ENCODE assay signal across 8 cellular contexts in the genomic region with DNA sequence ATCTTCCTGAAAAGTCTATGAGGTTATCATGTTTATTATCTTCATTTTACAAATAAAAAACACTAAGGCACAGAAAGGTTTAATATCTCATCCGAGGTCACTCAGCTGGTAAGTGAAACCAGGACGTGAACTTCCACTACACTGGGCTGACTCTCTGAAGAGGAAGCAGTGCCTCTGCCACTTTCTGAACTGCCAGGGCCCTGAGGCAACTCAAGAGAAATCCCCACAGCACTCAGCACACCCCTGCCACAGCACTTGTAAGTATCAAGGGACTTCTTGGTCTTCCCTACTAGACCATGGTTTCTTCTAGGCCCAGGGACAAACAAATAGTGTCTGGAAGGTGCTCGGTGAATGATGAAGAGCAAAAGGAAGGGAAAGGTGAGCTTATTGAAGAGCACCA. TPM values are rescaled to one million over a fixed set of nuclear protein-coding genes. Genes with fewer than 3 reads are reported as not detected.
DNase-seq lines count a peak whose midpoint lies in the region; ATAC-seq, FAIRE-seq and TF ChIP-seq lines count a peak whose summit lies in the region.

No MANE protein-coding gene starts in this region.

- DNase-seq in NOMO-1 (lab: John Stamatoyannopoulos, UW; ENCODE audit: unreplicated experiment in 2 of 2) = peak; percentile 43 to 52
- DNase-seq in kidney = no peak
- DNase-seq in left colon = no peak
- DNase-seq in brain microvascular endothelial cell = no peak
- DNase-seq in sciatic nerve (ENCODE audit: low spot score) = no peak
- no peak for DNase-seq in activated gamma-delta T cell (lab: John Stamatoyannopoulos, UW)

- in situ Hi-C loops in brain microvascular endothelial cell (cut with HindIII; ENCODE audit: low pct_ligation_motif_present, low sequenced_read_pairs) = no loop called here

- H3K79me2 ChIP-seq in ACC112 (ENCODE audit: control insufficient read depth, insufficient read depth, low read length, unreplicated experiment) = no peaks in the 10 kb centered on the region

- FAIRE-seq in kidney (lab: Jason Lieb, UNC) = no peak

- H3K27me3 ChIP-seq in ACC112 (ENCODE audit: insufficient read depth, low read length) = no peaks in the 10 kb centered on the region
- H3K27me3 ChIP-seq in brain microvascular endothelial cell (replicated peaks) = no peaks in the 10 kb centered on the region

- H3K4me1 ChIP-seq in ACC112 (ENCODE audit: control insufficient read depth, insufficient read depth, low read length, unreplicated experiment) (peaks cover 57% of the 10 kb centered on the region), kidney (ENCODE audit: control insufficient read depth in 1 of 2, insufficient read depth in 1 of 2, low read depth in 1 of 2, low read length in 2 of 2) (peaks cover 0 to 9% of the 10 kb centered on the region in 2 donors)

- H3K9ac ChIP-seq in kidney (ENCODE audit: low read length in 2 of 2) = no peak overlapping the region

- no peak overlapping the region for H2AFZ ChIP-seq in ACC112 (ENCODE audit: low read length, unreplicated experiment)

- peak overlapping the region; percentile 52 for H3K27ac ChIP-seq in ACC112 (ENCODE audit: low read depth, low read length)
- H3K27ac ChIP-seq in kidney (ENCODE audit: low read depth in 2 of 2, low read length in 2 of 2) = peak overlapping the region; percentile 0 to 45
- no peak overlapping the region for H3K27ac ChIP-seq in brain microvascular endothelial cell

- TF ChIP-seq CTCF in kidney (IDR thresholded peaks at IDR 0.05; ENCODE audit: borderline replicate concordance, extremely low read depth, insufficient read depth) (no peak), brain microvascular endothelial cell (IDR thresholded peaks at IDR 0.05; ENCODE audit: low read depth, low read length, missing control alignments) (no peak)

- H3K4me3 ChIP-seq in ACC112 (ENCODE audit: low read depth, low read length) = no peak overlapping the region
- H3K4me3 ChIP-seq in kidney (ENCODE audit: low read length in 2 of 2) = no peak overlapping the region
- H3K4me3 ChIP-seq in brain microvascular endothelial cell (ENCODE audit: low read depth, low read length) = no peak overlapping the region

- ATAC-seq in GM21526 (IDR thresholded peaks at IDR 0.05; ENCODE audit: low FRiP score, unreplicated experiment) (peak; percentile 84), left colon (no peak), sciatic nerve (no peak)

- no peaks in the 10 kb centered on the region; the same call in 1 of the 2 replicates for H3K36me3 ChIP-seq in ACC112 (ENCODE audit: insufficient read depth, low read length)
- peaks cover 0 to 3% of the 10 kb centered on the region in 2 donors for H3K36me3 ChIP-seq in kidney (ENCODE audit: control insufficient read depth in 1 of 2, insufficient read depth in 2 of 2, low read length in 2 of 2)
- no peaks in the 10 kb centered on the region for H3K36me3 ChIP-seq in brain microvascular endothelial cell (replicated peaks)

- no peaks in the 10 kb centered on the region for H3K9me3 ChIP-seq in kidney (ENCODE audit: control insufficient read depth in 1 of 2, low read length in 2 of 2)

- intact Hi-C loops in kidney (cut with DNase I) = no loop called here
- intact Hi-C loops in left colon (cut with DNase I, micrococcal nuclease) = no loop called here
- intact Hi-C loops in sciatic nerve (cut with DNase I) = no loop called here

RNA-seq across cellular contexts. Expression of a gene that starts 49.7 kb away (rescaled TPM):
- 664 TPM for total RNA-seq in kidney
- 2,260 TPM for polyA plus RNA-seq in kidney (ENCODE audit: insufficient read depth, low read depth, low replicate concordance)
- 100 to 1,000 TPM; 731 to 768 TPM for total RNA-seq in left colon
- total RNA-seq in sciatic nerve = 710 TPM

RNA-seq across cellular contexts. Expression of a gene that starts 49.8 kb away (rescaled TPM):
- total RNA-seq in kidney = 25.7 TPM
- 1.4 TPM for polyA plus RNA-seq in kidney (ENCODE audit: insufficient read depth, low read depth, low replicate concordance)
- total RNA-seq in left colon = 10 to 100 TPM in 1 of 2 donors, 1 to 10 TPM in 1; 9.9 to 12.5 TPM
- 21.1 TPM for total RNA-seq in sciatic nerve

Comparison
In these comparisons a context has a peak if more than half of its experiments do, and no peak if none do; other contexts are left out.
1. DNase-seq: peak in NOMO-1 (2 of 2); none in kidney (single experiment), left colon (0 of 2), brain microvascular endothelial cell (single experiment), sciatic nerve (single experiment) and activated gamma-delta T cell (single experiment).